In genomic region chr12:69331482-69331845, GRCh38 we compare ENCODE assay signal across 10 cellular contexts. TPM values are rescaled to one million over a fixed set of nuclear protein-coding genes. Genes with fewer than 3 reads are reported as not detected.
DNase-seq lines count a peak whose midpoint lies in the region; ATAC-seq and TF ChIP-seq lines count a peak whose summit lies in the region.
"Had no signal": no experiment of that assay in that cellular context is flagged by ENCODE, and none has a peak within 500 bp of the region (broad histone marks: within the 10 kb centered on the region; RNA-seq: fewer than 3 reads in every experiment).

No MANE protein-coding gene starts in this region.

- no peaks in the 10 kb centered on the region for H3K36me3 ChIP-seq in neural progenitor cell

- H3K27me3 Mint-ChIP-seq in CD14-positive monocyte (ENCODE audit: low read depth in 3 of 3) (no peaks in the 10 kb centered on the region), neural progenitor cell (ENCODE audit: insufficient read depth, low read depth) (peaks cover 2% of the 10 kb centered on the region)

- H3K4me1 Mint-ChIP-seq in CD14-positive monocyte = peaks cover 74% of the 10 kb centered on the region
- peaks cover 31% of the 10 kb centered on the region for H3K4me1 Mint-ChIP-seq in neural progenitor cell

- no peaks in the 10 kb centered on the region for H3K79me2 ChIP-seq in neural progenitor cell (ENCODE audit: low read depth)

- H3K4me3 Mint-ChIP-seq in CD14-positive monocyte (peak overlapping the region; percentile 84 to 93), neural progenitor cell (peak overlapping the region; percentile 79)

- TF ChIP-seq CTCF in CD14-positive monocyte (IDR thresholded peaks at IDR 0.05) (no peak), neural progenitor cell (IDR thresholded peaks at IDR 0.05) (no peak)

- H3K9ac ChIP-seq in neural progenitor cell = no peak overlapping the region

- H3K27ac Mint-ChIP-seq in CD14-positive monocyte (peak overlapping the region; percentile 92 to 99 (median 98)), neural progenitor cell (no peak overlapping the region)

- H3K27me3 ChIP-seq in neural progenitor cell = peaks cover 16% of the 10 kb centered on the region

- DNase-seq in CD14-positive monocyte (ENCODE audit: low spot score) (no peak), NCI-H69 (lab: John Stamatoyannopoulos, UW) (peak; percentile 50), erythroblast (lab: John Stamatoyannopoulos, UW) (no peak), neural progenitor cell (ENCODE audit: low spot score) (no peak), COLO668 (lab: John Stamatoyannopoulos, UW; ENCODE audit: unreplicated experiment) (no peak)
- DNase-seq in effector CD4-positive, alpha-beta T cell = no peak
- DNase-seq: SHP77 treated with DMSO at 0.1 percent for 48 hours had no signal

- H3K9me3 ChIP-seq in neural progenitor cell (ENCODE audit: low read depth) = no peaks in the 10 kb centered on the region

- intact Hi-C loops in CD14-positive monocyte (cut with micrococcal nuclease) = no loop called here

- peaks cover 0 to 3% of the 10 kb centered on the region in 2 donors for H3K36me3 Mint-ChIP-seq in CD14-positive monocyte
- no peaks in the 10 kb centered on the region for H3K36me3 Mint-ChIP-seq in neural progenitor cell

- peak overlapping the region; percentile 80 for H3K4me2 ChIP-seq in neural progenitor cell

- H3K27ac ChIP-seq in neural progenitor cell = no peak overlapping the region

- H3K4me3 ChIP-seq in neural progenitor cell = peak overlapping the region; percentile 39

- H3K9me3 Mint-ChIP-seq in CD14-positive monocyte (no peaks in the 10 kb centered on the region), neural progenitor cell (no peaks in the 10 kb centered on the region)

- peak; percentile 2 for TF ChIP-seq POLR2A in erythroblast (IDR thresholded peaks at IDR 0.05; ENCODE audit: low read length)

- H2AFZ ChIP-seq in neural progenitor cell (replicated peaks) = peak overlapping the region; percentile 96

- peaks cover 25% of the 10 kb centered on the region for H3K4me1 ChIP-seq in neural progenitor cell

- H4K20me1 ChIP-seq in neural progenitor cell (ENCODE audit: low read depth) = no peaks in the 10 kb centered on the region

- no peaks in the 10 kb centered on the region for H3F3A ChIP-seq in neural progenitor cell (ENCODE audit: low read depth)

- no peak for ATAC-seq in HG02870 (IDR thresholded peaks at IDR 0.05; ENCODE audit: unreplicated experiment)
- no peak for ATAC-seq in HG03108 (IDR thresholded peaks at IDR 0.05; ENCODE audit: unreplicated experiment)

RNA-seq across cellular contexts. Expression of gene LYZ, which starts 16.7 kb away (rescaled TPM):
- polyA plus RNA-seq in CD14-positive monocyte = over 10,000 TPM; 13,865 to 46,644 TPM
- 0.68 TPM in 1 of 2 replicates, not detected in the other for total RNA-seq in neural progenitor cell (ENCODE audit: low replicate concordance)
- total RNA-seq: lung microvascular endothelial cell had no signal

RNA-seq across cellular contexts. Expression of gene YEATS4, which starts 28.1 kb away (rescaled TPM):
- 10 to 100 TPM; 16.0 to 20.9 TPM for polyA plus RNA-seq in CD14-positive monocyte
- 93.5 and 159 TPM in 2 replicates for total RNA-seq in neural progenitor cell (ENCODE audit: low replicate concordance)
